Comparison of ENCODE assay signal across 25 cellular contexts in the genomic region with DNA sequence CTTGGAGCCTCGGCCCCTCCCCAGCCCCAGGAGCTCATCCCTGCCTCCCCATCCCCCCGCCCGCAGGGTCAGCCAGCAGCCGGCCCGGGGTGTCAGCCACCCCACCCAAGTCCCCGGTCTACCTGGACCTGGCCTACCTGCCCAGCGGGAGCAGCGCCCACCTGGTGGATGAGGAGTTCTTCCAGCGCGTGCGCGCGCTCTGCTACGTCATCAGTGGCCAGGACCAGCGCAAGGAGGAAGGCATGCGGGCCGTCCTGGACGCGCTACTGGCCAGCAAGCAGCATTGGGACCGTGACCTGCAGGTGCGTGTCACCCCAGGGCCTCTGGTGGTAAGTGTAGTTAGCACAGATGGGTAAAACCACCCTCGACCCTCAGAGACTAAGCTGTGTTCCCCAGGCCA. TPM values are rescaled to one million over a fixed set of nuclear protein-coding genes. Genes with fewer than 3 reads are reported as not detected.
DNase-seq lines count a peak whose midpoint lies in the region; ATAC-seq and TF ChIP-seq lines count a peak whose summit lies in the region.
"Had no signal": no experiment of that assay in that cellular context is flagged by ENCODE, and none has a peak within 500 bp of the region (broad histone marks: within the 10 kb centered on the region; RNA-seq: fewer than 3 reads in every experiment).

No MANE protein-coding gene starts in this region.

- peaks cover 22 to 42% of the 10 kb centered on the region in 2 experiments for H3K36me3 ChIP-seq in SK-N-SH (replicated peaks in 1 of 2; ENCODE audit: control insufficient read depth in 1 of 2, insufficient read depth in 2 of 2, low read length in 1 of 2)
- H3K36me3 ChIP-seq in osteoblast (ENCODE audit: insufficient read depth, low read length), result peaks cover 46% of the 10 kb centered on the region
- peaks cover 0 to 100% (median 72%) of the 10 kb centered on the region in 6 donors for H3K36me3 ChIP-seq in spleen

- ATAC-seq in SK-N-SH treated with all-trans-retinoic acid at 6 μM for 48 hours (no peak), esophagus mucosa (peak; percentile 24)
- ATAC-seq: A549, GM12878, GM23338 had no signal

- no peak for TF ChIP-seq POLR2A in spleen (IDR thresholded peaks at IDR 0.05)

- DNase-seq in SK-N-SH, result peak; percentile 16
- DNase-seq in osteoblast (ENCODE audit: insufficient read length, low spot score, missing footprints), result peak; percentile 66
- DNase-seq in epidermal melanocyte (ENCODE audit: insufficient read length, low spot score), result no peak
- DNase-seq in A172 (ENCODE audit: low spot score), result no peak
- no peak for DNase-seq in NCI-H2196 (lab: John Stamatoyannopoulos, UW; ENCODE audit: unreplicated experiment)
- no peak for DNase-seq in spleen
- DNase-seq: ACHN; AML-193; BE2C; CD4-positive, alpha-beta T cell; CD8-positive, alpha-beta memory T cell; DMS 273 treated with DMSO at 0.1 percent for 48 hours; DMS79; EL; GDM1; HFFc6 had no signal

- H3K9ac ChIP-seq in SK-N-SH, result no peak overlapping the region

- no peak overlapping the region for H3K27ac ChIP-seq in SK-N-SH (ENCODE audit: low read depth in 2 of 2, low read length in 1 of 2)
- H3K27ac ChIP-seq in osteoblast (ENCODE audit: low read depth, low read length), result no peak overlapping the region
- no peak overlapping the region for H3K27ac ChIP-seq in spleen
- H3K27ac ChIP-seq: 22Rv1 had no signal

- POLR2A ChIA-PET in SK-N-SH (lab: Yijun Ruan, JAX), result interaction anchor here (0.6 kb wide), 1 partner anchor 14 kb away, joined by 3 read pairs; no protein-coding TSS in a partner anchor

- TF ChIP-seq CTCF in SK-N-SH (IDR thresholded peaks at IDR 0.05) (no peak), osteoblast (IDR thresholded peaks at IDR 0.05; ENCODE audit: extremely low read depth, low read depth, low read length) (no peak), spleen (IDR thresholded peaks at IDR 0.05 in 8 of 11, conservative IDR thresholded peaks at IDR 0.05 in 3 of 11) (no peak)

- H2AFZ ChIP-seq in SK-N-SH (ENCODE audit: low read depth) (no peak overlapping the region), osteoblast (ENCODE audit: low read length) (no peak overlapping the region)
- H2AFZ ChIP-seq: GM23338 had no signal

- no peak for TF ChIP-seq EP300 in SK-N-SH (IDR thresholded peaks at IDR 0.05; ENCODE audit: borderline replicate concordance in 1 of 2, low read depth in 1 of 2, low read length in 1 of 2)

- intact Hi-C loops in spleen (cut with DNase I; ENCODE audit: low total_unique reads), result no loop called here

- no peak overlapping the region for H3K4me2 ChIP-seq in SK-N-SH
- H3K4me2 ChIP-seq in osteoblast (ENCODE audit: insufficient read depth, low read length), result no peak overlapping the region
- H3K4me2 ChIP-seq: A549, GM23338 had no signal

- WGBS in SK-N-SH (ENCODE audit: low lambda C conversion rate), result 98% methylated on average over 14 of the region's 22 CpGs
- WGBS in spleen, 5 donors, result 95 to 99% (median 97%) methylated on average over 13 to 22 of the region's 22 CpGs

- H3K9me3 ChIP-seq in SK-N-SH (no peaks in the 10 kb centered on the region), osteoblast (ENCODE audit: low read depth, low read length) (no peaks in the 10 kb centered on the region), spleen (no peaks in the 10 kb centered on the region)
- H3K9me3 ChIP-seq: BE2C had no signal

- no peaks in the 10 kb centered on the region for H3K27me3 ChIP-seq in SK-N-SH (ENCODE audit: insufficient read depth)
- no peaks in the 10 kb centered on the region for H3K27me3 ChIP-seq in osteoblast (ENCODE audit: insufficient read depth, low read length)
- no peaks in the 10 kb centered on the region for H3K27me3 ChIP-seq in spleen (replicated peaks in 1 of 7)
- H3K27me3 ChIP-seq: BE2C; BLaER1 treated with 17β-estradiol and CSF1 and Interleukin-3, amounts not matched to agents 10 nM and 100 nM had no signal

- H3K4me3 ChIP-seq in SK-N-SH (ENCODE audit: low read depth in 2 of 2, low read length in 1 of 2) (no peak overlapping the region), osteoblast (ENCODE audit: insufficient read depth, low read length) (no peak overlapping the region), spleen (no peak overlapping the region)
- H3K4me3 ChIP-seq: A549; BLaER1 treated with 17β-estradiol and CSF1 and Interleukin-3, amounts not matched to agents 10 nM and 100 nM; GM12878; GM23338; HAP-1 had no signal

- H3K4me1 ChIP-seq in SK-N-SH (ENCODE audit: control insufficient read depth in 1 of 2, insufficient read depth in 2 of 2, low read depth in 1 of 2, low read length in 1 of 2) (no peaks in the 10 kb centered on the region), osteoblast (ENCODE audit: insufficient read depth, low read length) (no peaks in the 10 kb centered on the region), spleen (peaks cover 0 to 52% (median 12%) of the 10 kb centered on the region in 6 donors)
- H3K4me1 ChIP-seq: BE2C had no signal

- no peaks in the 10 kb centered on the region for H3K9me2 ChIP-seq in SK-N-SH

- CTCF ChIA-PET in SK-N-SH (lab: Yijun Ruan, JAX), result no interaction called here

- H3F3A ChIP-seq in SK-N-SH (replicated peaks; ENCODE audit: insufficient read depth), result peaks cover 16% of the 10 kb centered on the region

- TF ChIP-seq RAD21 in SK-N-SH (IDR thresholded peaks at IDR 0.05; ENCODE audit: low read length), result no peak

- H3K79me2 ChIP-seq in SK-N-SH (ENCODE audit: insufficient read depth) (peaks cover 41% of the 10 kb centered on the region), osteoblast (ENCODE audit: insufficient read depth, low read length) (peaks cover 53% of the 10 kb centered on the region)

- H4K20me1 ChIP-seq in SK-N-SH (ENCODE audit: insufficient read depth) (peaks cover 38% of the 10 kb centered on the region), osteoblast (ENCODE audit: insufficient read depth, low read length) (peaks cover 34% of the 10 kb centered on the region)

TF ChIP-seq in SK-N-SH, 30 proteins besides CTCF, POLR2A, EP300 and RAD21:
- no peak for TF ChIP-seq RXRA (IDR thresholded peaks at IDR 0.05; ENCODE audit: borderline replicate concordance, low read depth)
- TF ChIP-seq NRF1 (IDR thresholded peaks at IDR 0.05; ENCODE audit: low read depth, low read length), result no peak
- TF ChIP-seq TEAD4 (IDR thresholded peaks at IDR 0.05; ENCODE audit: borderline replicate concordance, insufficient read depth), result no peak
TF ChIP-seq in SK-N-SH: peak in this region for 0.

TF ChIP-seq in SK-N-SH treated with all-trans-retinoic acid at 6 μM for 48 hours, 23 proteins besides CTCF, POLR2A, EP300 and RAD21:
- TF ChIP-seq, protein P1, sequence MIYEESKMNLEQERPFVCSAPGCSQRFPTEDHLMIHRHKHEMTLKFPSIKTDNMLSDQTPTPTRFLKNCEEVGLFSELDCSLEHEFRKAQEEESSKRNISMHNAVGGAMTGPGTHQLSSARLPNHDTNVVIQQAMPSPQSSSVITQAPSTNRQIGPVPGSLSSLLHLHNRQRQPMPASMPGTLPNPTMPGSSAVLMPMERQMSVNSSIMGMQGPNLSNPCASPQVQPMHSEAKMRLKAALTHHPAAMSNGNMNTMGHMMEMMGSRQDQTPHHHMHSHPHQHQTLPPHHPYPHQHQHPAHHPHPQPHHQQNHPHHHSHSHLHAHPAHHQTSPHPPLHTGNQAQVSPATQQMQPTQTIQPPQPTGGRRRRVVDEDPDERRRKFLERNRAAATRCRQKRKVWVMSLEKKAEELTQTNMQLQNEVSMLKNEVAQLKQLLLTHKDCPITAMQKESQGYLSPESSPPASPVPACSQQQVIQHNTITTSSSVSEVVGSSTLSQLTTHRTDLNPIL (CRISPR knock-in tag; IDR thresholded peaks at IDR 0.05; ENCODE audit: low read depth), result no peak
- TF ChIP-seq ESRRG (CRISPR knock-in tag; IDR thresholded peaks at IDR 0.05), result no peak
- no peak for TF ChIP-seq ZC3H10 (CRISPR knock-in tag; IDR thresholded peaks at IDR 0.05)
- no peak for TF ChIP-seq ZNF8 (CRISPR knock-in tag; IDR thresholded peaks at IDR 0.05)

RNA-seq across cellular contexts. Expression of a gene that starts 13.8 kb away (rescaled TPM):
- polyA plus RNA-seq in SK-N-SH (2012; rRNA removed), result 7.8 and 18.4 TPM in 2 replicates
- polyA plus RNA-seq in SK-N-SH (2012; cell fraction: cytosol; rRNA removed), result 4.9 and 9.1 TPM in 2 replicates
- 24.7 and 42.3 TPM in 2 replicates for polyA plus RNA-seq in SK-N-SH (2012; cell fraction: nucleus; rRNA removed)
- 16.9 TPM for total RNA-seq in esophagus mucosa
- total RNA-seq in osteoblast, result 15.2 and 16.5 TPM in 2 replicates
- total RNA-seq in A172 (2014; rRNA removed; shearing (Covaris generic)), result 14.2 and 27.8 TPM in 2 replicates
- 10 to 100 TPM; 33.4 to 63.1 (median 45.6) TPM for total RNA-seq in spleen
- 10 to 100 TPM; 15.0 to 15.9 (median 15.0) TPM for polyA plus RNA-seq in spleen

RNA-seq across cellular contexts. Expression of a gene that starts 18.1 kb away (rescaled TPM):
- polyA plus RNA-seq in SK-N-SH (2012; rRNA removed) (0.19 and 0.71 TPM in 2 replicates), spleen (10 to 100 TPM; 11.3 to 20.3 (median 15.3) TPM)
- 0.04 and 0.16 TPM in 2 replicates for polyA plus RNA-seq in SK-N-SH (2012; cell fraction: cytosol; rRNA removed)
- polyA plus RNA-seq in SK-N-SH (2012; cell fraction: nucleus; rRNA removed), result 0.75 and 1.4 TPM in 2 replicates
- total RNA-seq in esophagus mucosa (0.76 TPM), osteoblast (0.72 TPM in 1 of 2 replicates, not detected in the other), spleen (10 to 100 TPM; 19.7 to 48.3 (median 34.5) TPM)
- 0.67 and 2.1 TPM in 2 replicates for total RNA-seq in A172 (2014; rRNA removed; shearing (Covaris generic))

RNA-seq across cellular contexts. Expression of a gene that starts 45.0 kb away (rescaled TPM):
- 0.32 and 0.38 TPM in 2 replicates for polyA plus RNA-seq in SK-N-SH (2012; rRNA removed)
- 0.17 and 0.45 TPM in 2 replicates for polyA plus RNA-seq in SK-N-SH (2012; cell fraction: cytosol; rRNA removed)
- 0.93 and 1.2 TPM in 2 replicates for polyA plus RNA-seq in SK-N-SH (2012; cell fraction: nucleus; rRNA removed)
- total RNA-seq in esophagus mucosa, result 0.04 TPM
- total RNA-seq in osteoblast, result under 0.01 TPM in 2 replicates
- 0.34 and 6.2 TPM in 2 replicates for total RNA-seq in A172 (2014; rRNA removed; shearing (Covaris generic))
- total RNA-seq in spleen, result 10 to 100 TPM in 1 of 7 donors, 1 to 10 TPM in 6; 2.9 to 10.7 (median 5.1) TPM
- polyA plus RNA-seq in spleen, result 1 to 10 TPM in 2 of 3 donors, under 1 TPM in 1; 0.73 to 6.2 (median 1.7) TPM
- total RNA-seq: CD8-positive, alpha-beta memory T cell had no signal
- polyA plus RNA-seq: CD14-positive monocyte; CD8-positive, alpha-beta memory T cell had no signal

Comparison
In these comparisons a context has a peak if more than half of its experiments do, and no peak if none do; other contexts are left out.
1. DNase-seq: peak in SK-N-SH (single experiment) and osteoblast (single experiment); none in epidermal melanocyte (single experiment), A172 (single experiment), NCI-H2196 (single experiment) and spleen (single experiment).